Comparison of ENCODE assay signal across 12 cellular contexts in the genomic region with DNA sequence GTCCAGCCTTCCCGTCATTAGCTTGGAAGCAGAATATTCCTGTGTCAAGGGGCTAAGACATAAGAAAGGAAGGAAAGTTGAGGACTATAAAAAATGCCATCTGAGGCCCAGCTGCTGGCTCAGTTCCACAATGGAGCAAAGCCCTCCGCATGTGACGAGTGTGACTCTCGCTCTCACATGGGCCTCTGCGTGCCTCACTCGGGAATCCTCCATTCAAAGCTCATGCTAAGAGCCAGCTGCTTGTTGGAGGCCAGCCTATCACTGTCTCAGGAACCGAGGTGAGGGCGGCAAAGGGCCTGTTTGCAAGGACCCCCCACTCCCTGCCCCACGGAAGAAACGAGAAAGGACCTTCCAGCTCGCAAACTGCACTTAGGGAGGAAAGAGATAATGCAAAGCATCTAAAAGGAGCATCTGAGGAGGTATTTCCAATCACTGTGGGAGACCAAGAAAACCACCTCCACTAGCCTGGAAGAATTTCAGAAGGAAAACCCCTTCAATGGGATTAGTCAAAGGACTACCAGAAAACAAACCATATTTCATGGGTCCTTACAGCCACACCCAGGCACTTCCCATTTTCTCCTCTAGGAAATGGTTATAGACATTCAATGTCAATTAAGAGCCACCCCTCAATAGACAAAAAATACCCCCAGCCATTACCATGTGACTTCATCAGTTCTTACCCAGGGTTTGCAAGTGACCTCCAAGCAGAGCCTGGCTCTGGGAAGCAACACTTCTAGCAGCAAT.
DNase-seq lines count a peak whose midpoint lies in the region; FAIRE-seq and TF ChIP-seq lines count a peak whose summit lies in the region.
"Had no signal": no experiment of that assay in that cellular context is flagged by ENCODE, and none has a peak within 500 bp of the region (broad histone marks: within the 10 kb centered on the region; RNA-seq: fewer than 3 reads in every experiment).

No MANE protein-coding gene starts in this region.

- no peak overlapping the region for H3K4me3 Mint-ChIP-seq in activated naive CD8-positive, alpha-beta T cell
- H3K4me3 Mint-ChIP-seq in activated naive CD8-positive, alpha-beta T cell treated with anti-CD3 and anti-CD28 coated beads for 36 hours, result no peak overlapping the region
- H3K4me3 Mint-ChIP-seq in brain, result no peak overlapping the region

- H3K27ac Mint-ChIP-seq in activated naive CD8-positive, alpha-beta T cell, result peak overlapping the region; percentile 41
- H3K27ac Mint-ChIP-seq in activated naive CD8-positive, alpha-beta T cell treated with anti-CD3 and anti-CD28 coated beads for 36 hours, result no peak overlapping the region
- peak overlapping the region in 4 of 5 experiments; percentile 64 to 89 (median 82) for H3K27ac Mint-ChIP-seq in brain

- peaks cover 34% of the 10 kb centered on the region for H3K4me1 Mint-ChIP-seq in activated naive CD8-positive, alpha-beta T cell (ENCODE audit: low read depth)
- peaks cover 52% of the 10 kb centered on the region for H3K4me1 Mint-ChIP-seq in activated naive CD8-positive, alpha-beta T cell treated with anti-CD3 and anti-CD28 coated beads for 36 hours
- peaks cover 58% of the 10 kb centered on the region for H3K4me1 Mint-ChIP-seq in brain

- no peaks in the 10 kb centered on the region for H3K9me3 ChIP-seq in uterus
- no peaks in the 10 kb centered on the region for H3K9me3 ChIP-seq in kidney (ENCODE audit: control insufficient read depth in 1 of 2, low read length in 2 of 2)
- H3K9me3 ChIP-seq: BLaER1, SJCRH30 had no signal

- H3K4me3 ChIP-seq in uterus (no peak overlapping the region), kidney (ENCODE audit: low read length in 2 of 2) (no peak overlapping the region)
- H3K4me3 ChIP-seq: BLaER1, SJCRH30 had no signal

- H3K36me3 ChIP-seq in uterus, result no peaks in the 10 kb centered on the region
- peaks cover 11 to 16% of the 10 kb centered on the region in 2 donors for H3K36me3 ChIP-seq in kidney (ENCODE audit: control insufficient read depth in 1 of 2, insufficient read depth in 2 of 2, low read length in 2 of 2)

- no peaks in the 10 kb centered on the region for H3K36me3 Mint-ChIP-seq in activated naive CD8-positive, alpha-beta T cell
- H3K36me3 Mint-ChIP-seq in activated naive CD8-positive, alpha-beta T cell treated with anti-CD3 and anti-CD28 coated beads for 36 hours, result peaks cover 27% of the 10 kb centered on the region
- peaks cover 10% of the 10 kb centered on the region for H3K36me3 Mint-ChIP-seq in brain

- DNase-seq in activated naive CD8-positive, alpha-beta T cell treated with anti-CD3 and anti-CD28 coated beads for 36 hours, result no peak
- DNase-seq in mesenteric fat pad (ENCODE audit: low spot score) (peak; percentile 85), uterus (no peak), kidney (no peak), DMS114 treated with DMSO at 0.1 percent for 48 hours (lab: John Stamatoyannopoulos, UW; ENCODE audit: unreplicated experiment) (no peak), GM03348 (ENCODE audit: low spot score) (no peak)
- DNase-seq: activated CD8-positive, alpha-beta memory T cell treated with anti-CD3 and anti-CD28 coated beads for 24 hours; SJCRH30; stimulated activated CD4-positive, alpha-beta T cell treated with anti-CD3 and anti-CD28 coated beads, Interleukin-15, amount 100 ng/mL, for 24 hours had no signal

- peaks cover 0 to 3% of the 10 kb centered on the region in 2 donors for H3K4me1 ChIP-seq in uterus
- H3K4me1 ChIP-seq in kidney (ENCODE audit: control insufficient read depth in 1 of 2, insufficient read depth in 1 of 2, low read depth in 1 of 2, low read length in 2 of 2), result peaks cover 16 to 17% of the 10 kb centered on the region in 2 donors
- H3K4me1 ChIP-seq: BLaER1 had no signal

- no peaks in the 10 kb centered on the region for H3K27me3 ChIP-seq in uterus
- H3K27me3 ChIP-seq: BLaER1, SJCRH30 had no signal

- TF ChIP-seq CTCF in brain (conservative IDR thresholded peaks at IDR 0.05) (no peak), uterus (IDR thresholded peaks at IDR 0.05) (no peak), kidney (IDR thresholded peaks at IDR 0.05; ENCODE audit: borderline replicate concordance, extremely low read depth, insufficient read depth) (no peak)

- intact Hi-C loops in uterus (cut with DNase I; ENCODE audit: low total_unique reads), result no loop called here
- intact Hi-C loops in kidney (cut with DNase I), result loop anchor here (10.0 kb wide), 1 partner anchor 94 kb away; no protein-coding TSS in a partner anchor

- H3K9me3 Mint-ChIP-seq in activated naive CD8-positive, alpha-beta T cell (ENCODE audit: low read depth), result no peaks in the 10 kb centered on the region
- H3K9me3 Mint-ChIP-seq in activated naive CD8-positive, alpha-beta T cell treated with anti-CD3 and anti-CD28 coated beads for 36 hours, result no peaks in the 10 kb centered on the region
- no peaks in the 10 kb centered on the region for H3K9me3 Mint-ChIP-seq in brain

- peak overlapping the region; percentile 16 to 44 for H3K27ac ChIP-seq in uterus
- H3K27ac ChIP-seq in kidney (ENCODE audit: low read depth in 2 of 2, low read length in 2 of 2), result peak overlapping the region in 1 of 2 donors; percentile 62
- H3K27ac ChIP-seq: SJCRH30 had no signal

- H3K27me3 Mint-ChIP-seq in activated naive CD8-positive, alpha-beta T cell, result no peaks in the 10 kb centered on the region
- H3K27me3 Mint-ChIP-seq in activated naive CD8-positive, alpha-beta T cell treated with anti-CD3 and anti-CD28 coated beads for 36 hours, result no peaks in the 10 kb centered on the region
- no peaks in the 10 kb centered on the region for H3K27me3 Mint-ChIP-seq in brain

- no peak for TF ChIP-seq POLR2A in uterus (IDR thresholded peaks at IDR 0.05)

- FAIRE-seq in kidney (lab: Jason Lieb, UNC), result no peak

- H3K9ac ChIP-seq in kidney (ENCODE audit: low read length in 2 of 2), result no peak overlapping the region
- H3K9ac ChIP-seq: BLaER1 had no signal
